In genomic region chr19:36999313-36999712, GRCh38 we compare ENCODE assay signal across 19 cellular contexts.
DNase-seq lines count a peak whose midpoint lies in the region; ATAC-seq, FAIRE-seq and TF ChIP-seq lines count a peak whose summit lies in the region.
"Had no signal": no experiment of that assay in that cellular context is flagged by ENCODE, and none has a peak within 500 bp of the region (broad histone marks: within the 10 kb centered on the region; RNA-seq: fewer than 3 reads in every experiment).

No MANE protein-coding gene starts in this region.

- BruUV-seq in IMR-90 (replicated peaks; lab: Mats Ljungman, UMichigan) (no TSS peak), K562 (replicated peaks; lab: Mats Ljungman, UMichigan) (no TSS peak)

- H3K56ac ChIP-seq in IMR-90 (ENCODE audit: extremely low read depth, insufficient read depth, low read length): no peak overlapping the region

- H2AK9ac ChIP-seq in IMR-90 (replicated peaks; ENCODE audit: low read depth, low read length, poor library complexity): no peak overlapping the region

- H3K9me3 ChIP-seq in A549: peaks cover 88% of the 10 kb centered on the region
- peaks cover 20% of the 10 kb centered on the region for H3K9me3 ChIP-seq in IMR-90 (ENCODE audit: control insufficient read depth, insufficient read depth, low read length)
- H3K9me3 ChIP-seq in K562 (replicated peaks; ENCODE audit: control insufficient read depth, insufficient read depth, low read depth, low read length): no peaks in the 10 kb centered on the region
- H3K9me3 ChIP-seq in lower lobe of right lung: peaks cover 50% of the 10 kb centered on the region

- H4K20me1 ChIP-seq in IMR-90 (ENCODE audit: insufficient read depth, low read length): no peaks in the 10 kb centered on the region
- H4K20me1 ChIP-seq in K562 (replicated peaks; ENCODE audit: control insufficient read depth, insufficient read depth, low read length): no peaks in the 10 kb centered on the region
- H4K20me1 ChIP-seq: BLaER1 treated with 17β-estradiol and CSF1 and Interleukin-3, amounts not matched to agents 10 nM and 100 nM had no signal

- H3K4ac ChIP-seq in IMR-90 (ENCODE audit: low read depth, low read length): no peak overlapping the region

- no peaks in the 10 kb centered on the region for H3K79me2 ChIP-seq in K562 (ENCODE audit: control insufficient read depth, insufficient read depth, low read length)

- no peak overlapping the region for H3K4me2 ChIP-seq in A549
- H3K4me2 ChIP-seq in IMR-90 (ENCODE audit: low read depth, low read length): no peak overlapping the region
- H3K4me2 ChIP-seq in K562 (ENCODE audit: insufficient read depth, low read length): no peak overlapping the region
- H3K4me2 ChIP-seq: BLaER1 treated with 17β-estradiol and CSF1 and Interleukin-3, amounts not matched to agents 10 nM and 100 nM had no signal

- H3K18ac ChIP-seq in IMR-90 (ENCODE audit: low read depth, low read length): no peak overlapping the region

- H3K27ac ChIP-seq in A549 (no peak overlapping the region), IMR-90 (ENCODE audit: insufficient read depth, low read length) (no peak overlapping the region), K562 (ENCODE audit: extremely low read depth, low read depth, low read length) (no peak overlapping the region), lower lobe of right lung (no peak overlapping the region)
- H3K27ac ChIP-seq: BLaER1 treated with 17β-estradiol and CSF1 and Interleukin-3, amounts not matched to agents 10 nM and 100 nM; C4-2B had no signal

- no peak overlapping the region for H2BK20ac ChIP-seq in IMR-90 (ENCODE audit: low read depth, low read length)

- intact Hi-C loops in IMR-90 (cut with micrococcal nuclease): no loop called here
- intact Hi-C loops in K562 (cut with micrococcal nuclease): no loop called here
- intact Hi-C loops in lower lobe of right lung (cut with DNase I): no loop called here

- no peak overlapping the region for H3K23ac ChIP-seq in IMR-90 (ENCODE audit: low read depth, low read length)

- TF ChIP-seq EP300 in A549 (IDR thresholded peaks at IDR 0.05) (no peak), K562 (IDR thresholded peaks at IDR 0.05; ENCODE audit: low read length) (no peak)

- H3K36me3 ChIP-seq in IMR-90 (ENCODE audit: control insufficient read depth, insufficient read depth, low read length) (peaks cover 5% of the 10 kb centered on the region), K562 (ENCODE audit: control insufficient read depth, insufficient read depth, low read length) (no peaks in the 10 kb centered on the region), lower lobe of right lung (peaks cover 20% of the 10 kb centered on the region)

- no peak overlapping the region for H2BK120ac ChIP-seq in IMR-90 (ENCODE audit: low read depth, low read length)

- H3K27me3 ChIP-seq in IMR-90 (ENCODE audit: control insufficient read depth, insufficient read depth, low read length): no peaks in the 10 kb centered on the region
- no peaks in the 10 kb centered on the region for H3K27me3 ChIP-seq in K562 (ENCODE audit: control insufficient read depth in 2 of 2, insufficient read depth in 2 of 2, low read length in 2 of 2)
- no peaks in the 10 kb centered on the region for H3K27me3 ChIP-seq in lower lobe of right lung (ENCODE audit: low read depth)
- H3K27me3 ChIP-seq: BLaER1 treated with 17β-estradiol and CSF1 and Interleukin-3, amounts not matched to agents 10 nM and 100 nM had no signal

- H3K4me1 ChIP-seq in A549 (no peaks in the 10 kb centered on the region), IMR-90 (ENCODE audit: control insufficient read depth, insufficient read depth, low read length) (no peaks in the 10 kb centered on the region), K562 (replicated peaks in 1 of 2; ENCODE audit: control insufficient read depth in 2 of 2, insufficient read depth in 2 of 2, low read length in 2 of 2) (no peaks in the 10 kb centered on the region), lower lobe of right lung (no peaks in the 10 kb centered on the region)
- H3K4me1 ChIP-seq: BLaER1 treated with 17β-estradiol and CSF1 and Interleukin-3, amounts not matched to agents 10 nM and 100 nM; Caco-2 had no signal

- CTCF ChIA-PET in A549 (lab: Yijun Ruan, JAX) (interaction anchor here (0.6 to 1.2 kb wide), 2 partner anchors 42 to 1949 kb away, joined by 3 read pairs; no protein-coding TSS in a partner anchor), IMR-90 (lab: Yijun Ruan, JAX) (no interaction called here), K562 (lab: Yijun Ruan, JAX; ENCODE audit: low intra/inter-chr PET ratio) (no interaction called here)

- no peak overlapping the region for H4K5ac ChIP-seq in IMR-90 (ENCODE audit: low read depth, low read length)

- H2BK15ac ChIP-seq in IMR-90 (ENCODE audit: low read depth, low read length): no peak overlapping the region

- TF ChIP-seq CTCF in A549 (IDR thresholded peaks at IDR 0.05) (no peak), IMR-90 (conservative IDR thresholded peaks at IDR 0.05; ENCODE audit: low read depth, low read length) (no peak), K562 (IDR thresholded peaks at IDR 0.05 in 2 of 3, conservative IDR thresholded peaks at IDR 0.05 in 1 of 3; ENCODE audit: insufficient read depth in 2 of 3, low read depth in 1 of 3, low read length in 3 of 3) (no peak), lower lobe of right lung (IDR thresholded peaks at IDR 0.05) (no peak)

- TF ChIP-seq RAD21 in A549 (conservative IDR thresholded peaks at IDR 0.05 in 1 of 2, IDR thresholded peaks at IDR 0.05 in 1 of 2) (no peak), IMR-90 (IDR thresholded peaks at IDR 0.05; ENCODE audit: low read length) (no peak), K562 (CRISPR knock-in tag; conservative IDR thresholded peaks at IDR 0.05 in 1 of 2, IDR thresholded peaks at IDR 0.05 in 1 of 2) (no peak)

- POLR2A ChIA-PET in A549 (lab: Yijun Ruan, JAX): no interaction called here
- POLR2A ChIA-PET in IMR-90 (lab: Charles Lee; ENCODE audit: unreplicated experiment): no interaction called here
- POLR2A ChIA-PET in K562 (lab: Yijun Ruan, JAX): no interaction called here

- dilution Hi-C loops in IMR-90 (cut with HindIII; ENCODE audit: low sequenced_read_pairs, unreplicated experiment): no loop called here

- no peak overlapping the region for H2AK5ac ChIP-seq in IMR-90 (ENCODE audit: low read depth, low read length)

- H2AFZ ChIP-seq in IMR-90 (replicated peaks; ENCODE audit: low read length, poor library complexity): no peak overlapping the region
- H2AFZ ChIP-seq in K562 (ENCODE audit: low read depth, low read length): no peak overlapping the region

- no peak overlapping the region for H4K91ac ChIP-seq in IMR-90 (ENCODE audit: insufficient read depth, low read depth, low read length)

- in situ Hi-C loops in IMR-90 (cut with MboI; ENCODE audit: low sequenced_read_pairs): no loop called here
- in situ Hi-C loops in K562 (cut with MboI): no loop called here

- H4K8ac ChIP-seq in IMR-90 (ENCODE audit: low read depth in 2 of 2, low read length in 2 of 2): no peak overlapping the region

- no peak for DNase-seq in A549 (ENCODE audit: low read depth in 1 of 2, low spot score in 1 of 2)
- DNase-seq in IMR-90: no peak
- no peak for DNase-seq in K562 (ENCODE audit: extremely low read depth in 1 of 4, low spot score in 3 of 4)
- no peak for DNase-seq in NCI-H524 (lab: John Stamatoyannopoulos, UW)
- no peak for DNase-seq in lower lobe of right lung
- DNase-seq: 8988T; AML-193; Caco-2; Calu3; CD4-positive, alpha-beta T cell; CD8-positive, alpha-beta T cell; DMS79 treated with DMSO at 0.1 percent for 48 hours; GF-D8 had no signal

- H3K4me3 ChIP-seq in A549 (no peak overlapping the region), IMR-90 (ENCODE audit: insufficient read depth, low read depth, low read length) (no peak overlapping the region), K562 (no peak overlapping the region), lower lobe of right lung (no peak overlapping the region)
- H3K4me3 ChIP-seq: BLaER1 treated with 17β-estradiol and CSF1 and Interleukin-3, amounts not matched to agents 10 nM and 100 nM had no signal

- no peaks in the 10 kb centered on the region for H3K79me1 ChIP-seq in IMR-90 (ENCODE audit: low read depth in 1 of 2, low read length in 2 of 2)

- H2BK5ac ChIP-seq in IMR-90 (ENCODE audit: low read depth, low read length, poor library complexity, severe bottlenecking): no peak overlapping the region

- H3K9me1 ChIP-seq in IMR-90 (ENCODE audit: insufficient read depth, low read length): no peaks in the 10 kb centered on the region
- no peaks in the 10 kb centered on the region for H3K9me1 ChIP-seq in K562 (ENCODE audit: control insufficient read depth, insufficient read depth, low read length)

- FAIRE-seq in A549 (lab: Jason Lieb, UNC) (peak; percentile 54), K562 (lab: Jason Lieb, UNC) (no peak)
- FAIRE-seq: D721Med, G401.6, GM12891, GM19239 had no signal

- no peak for TF ChIP-seq POLR2A in A549 (IDR thresholded peaks at IDR 0.05; ENCODE audit: low read length)
- TF ChIP-seq POLR2A in IMR-90 (IDR thresholded peaks at IDR 0.05; ENCODE audit: low read depth, low read length): no peak
- TF ChIP-seq POLR2A in K562 (conservative IDR thresholded peaks at IDR 0.05): no peak

- no peak overlapping the region for H3K14ac ChIP-seq in IMR-90 (replicated peaks; ENCODE audit: low read depth, low read length)

- ATAC-seq in A549 (no peak), IMR-90 (ENCODE audit: low read depth) (no peak), K562 (no peak), lower lobe of right lung (no peak)
- ATAC-seq: CD8-positive, alpha-beta T cell had no signal

- WGBS in A549 (ENCODE audit: missing lambda C conversion rate): 53% methylated on average over 2 of the region's 2 CpGs
- WGBS in IMR-90 (ENCODE audit: extremely low coverage in 2 of 2, insufficient read length in 1 of 2), 2 experiments: no CpG with 5 or more reads among the region's 2 CpGs
- 4% methylated on average over 2 of the region's 2 CpGs for WGBS in K562 (ENCODE audit: insufficient coverage, low coverage, missing lambda C conversion rate)

- H3K9ac ChIP-seq in IMR-90 (ENCODE audit: low read depth, low read length) (no peak overlapping the region), K562 (ENCODE audit: insufficient read depth in 1 of 2, low read depth in 2 of 2, low read length in 2 of 2) (no peak overlapping the region)
- H3K9ac ChIP-seq: BLaER1 treated with 17β-estradiol and CSF1 and Interleukin-3, amounts not matched to agents 10 nM and 100 nM had no signal

TF ChIP-seq in A549, 52 proteins besides CTCF, POLR2A, EP300 and RAD21 (continues in another document):
- TF ChIP-seq MAZ (IDR thresholded peaks at IDR 0.05; ENCODE audit: borderline replicate concordance, low read depth, low read length) (no peak), SREBF2 (IDR thresholded peaks at IDR 0.05) (no peak), ZC3H11A (IDR thresholded peaks at IDR 0.05) (no peak)

TF ChIP-seq in IMR-90, 13 proteins besides CTCF, POLR2A, EP300 and RAD21:
- peak; percentile 44; the same call in 1 of the 2 replicates for TF ChIP-seq CEBPB (IDR thresholded peaks at IDR 0.05; ENCODE audit: low read depth, low read length)
- TF ChIP-seq SMC3 (IDR thresholded peaks at IDR 0.05; ENCODE audit: low read depth, low read length): no peak

TF ChIP-seq in K562, 482 proteins besides CTCF, POLR2A, EP300 and RAD21 (continues in another document):
- no peak for TF ChIP-seq MEIS2 (IDR thresholded peaks at IDR 0.05; ENCODE audit: partially characterized antibody)

Comparison
In these comparisons a context has a peak if more than half of its experiments do, and no peak if none do; other contexts are left out.
1. Of the 35 proteins assayed by ChIP-seq in both K562 and A549: peak only in K562: CEBPB; only in A549: none; in both: none; in neither: 34.